In genomic region chr5:122615146-122615545, GRCh38 we compare ENCODE assay signal across 27 cellular contexts.
"Had no signal": no experiment of that assay in that cellular context is flagged by ENCODE, and none has a peak within 500 bp of the region (broad histone marks: within the 10 kb centered on the region; RNA-seq: fewer than 3 reads in every experiment).

No MANE protein-coding gene starts in this region.

- H3K27ac ChIP-seq: left lung, lower lobe of right lung, ovary, right atrium auricular region, right lobe of liver, tibial nerve, upper lobe of left lung, vagina had no signal

- H3K36me3 ChIP-seq: left lung, lower lobe of right lung, ovary, right atrium auricular region, right lobe of liver, tibial nerve, upper lobe of left lung, vagina had no signal

- H3K4me1 ChIP-seq: left lung, lower lobe of right lung, right atrium auricular region, right lobe of liver, tibial nerve, upper lobe of left lung, vagina had no signal

- H3K27me3 ChIP-seq: left lung, ovary, right atrium auricular region, right lobe of liver, tibial nerve, upper lobe of left lung, vagina had no signal

- H3K4me2 ChIP-seq: smooth muscle cell had no signal

- ATAC-seq: left colon; left lung; lower lobe of right lung; mucosa of descending colon; naive thymus-derived CD4-positive, alpha-beta T cell; natural killer cell treated with Interleukin-12 subunit alpha and Interleukin-12 subunit beta and Interleukin-15 and Interleukin-18, amount 100 ng/mL, for 72 hours; right lobe of liver; stimulated activated memory B cell treated with anti-CD40 and anti-IgM and Interleukin-4, amounts not matched to agents 10 μg/mL and 1 μg/mL and 100 μg/mL, for 72 hours; stimulated activated naive CD8-positive, alpha-beta T cell treated with anti-CD3 and anti-CD28 coated beads, Interleukin-15, amount 100 ng/mL, for 72 hours had no signal

- DNase-seq: hypothalamus; immature natural killer cell; kidney; left colon; left lung; lower lobe of right lung; mammary epithelial cell; mesenchymal stem cell; midbrain; mucosa of descending colon; naive thymus-derived CD4-positive, alpha-beta T cell; ovary; right lobe of liver; stimulated activated CD4-positive, alpha-beta T cell treated with anti-CD3 and anti-CD28 coated beads, Interleukin-1b, Interleukin-23, amount 100 ng/mL, for 48 hours; stimulated activated CD4-positive, alpha-beta T cell treated with anti-CD3 and anti-CD28 coated beads, Interleukin-2, amount 100 ng/mL, for 48 hours; stimulated activated CD4-positive, alpha-beta T cell treated with anti-CD3 and anti-CD28 coated beads, Interleukin-4, amount 100 ng/mL, for 4 hours; stimulated activated CD8-positive, alpha-beta memory T cell treated with anti-CD3 and anti-CD28 coated beads, Interleukin-4, amount 100 ng/mL, for 48 hours; stimulated activated naive CD4-positive, alpha-beta T cell treated with Interleukin-2 at 50 U/mL for 16 hours; stimulated activated naive CD8-positive, alpha-beta T cell treated with anti-CD3 and anti-CD28 coated beads, Interleukin-15, amount 100 ng/mL, for 72 hours; substantia nigra; upper lobe of left lung had no signal

- H3K4me3 ChIP-seq: left lung, lower lobe of right lung, mucosa of descending colon, ovary, right atrium auricular region, right lobe of liver, smooth muscle cell, tibial nerve, upper lobe of left lung, vagina had no signal
